Comparison of ENCODE assay signal across 23 cellular contexts in genomic region chr1:169098380-169098779, GRCh38.
"Had no signal": no experiment of that assay in that cellular context is flagged by ENCODE, and none has a peak within 500 bp of the region (broad histone marks: within the 10 kb centered on the region; RNA-seq: fewer than 3 reads in every experiment).

No MANE protein-coding gene starts in this region.

- H3K4me1 ChIP-seq: breast epithelium, prostate gland had no signal

- FAIRE-seq: colon, urothelium cell line had no signal

- H3K27me3 ChIP-seq: breast epithelium, tibial artery had no signal

- H3K9me3 Mint-ChIP-seq: central memory CD8-positive, alpha-beta T cell; stimulated activated naive CD8-positive, alpha-beta T cell treated with anti-CD3 and anti-CD28 coated beads, Interleukin-15, Interleukin-2, amounts not matched to agents 100 ng/mL and 50 ng/mL, for 24 hours had no signal

- H3K36me3 Mint-ChIP-seq: activated CD4-positive, alpha-beta memory T cell treated with anti-CD3 and anti-CD28 coated beads for 36 hours; activated naive CD8-positive, alpha-beta T cell treated with anti-CD3 and anti-CD28 coated beads, Interleukin-2, amount 10 ng/mL, durations not matched to agents 7 days and 5 days had no signal

- ATAC-seq: left lobe of liver; lower lobe of right lung; naive thymus-derived CD4-positive, alpha-beta T cell had no signal

- H3K4me3 ChIP-seq: breast epithelium, lower lobe of right lung, prostate gland, spleen, tibial artery had no signal

- H3K36me3 ChIP-seq: breast epithelium, lower lobe of right lung, prostate gland, spleen, tibial artery had no signal

- H3K27ac ChIP-seq: breast epithelium, lower lobe of right lung, prostate gland, spleen, tibial artery had no signal

- H3K27ac Mint-ChIP-seq: activated B cell treated with CpG ODN at 0.5 μM for 24 hours; activated CD4-positive, alpha-beta memory T cell treated with anti-CD3 and anti-CD28 coated beads for 36 hours; activated naive CD8-positive, alpha-beta T cell treated with anti-CD3 and anti-CD28 coated beads, Interleukin-2, amount 10 ng/mL, durations not matched to agents 7 days and 5 days; stimulated activated naive CD8-positive, alpha-beta T cell treated with anti-CD3 and anti-CD28 coated beads, Interleukin-15, Interleukin-2, amounts not matched to agents 100 ng/mL and 50 ng/mL, for 24 hours; T-helper 1 cell treated with Interleukin-12 subunit alpha and Interleukin-12 subunit beta and Interleukin-4 antibody, amounts not matched to agents 30 μg/mL and 1 μg/mL, for 36 hours had no signal

- H3K4me3 Mint-ChIP-seq: activated B cell treated with CpG ODN at 0.5 μM for 24 hours; activated CD4-positive, alpha-beta memory T cell treated with anti-CD3 and anti-CD28 coated beads for 36 hours; activated naive CD8-positive, alpha-beta T cell treated with anti-CD3 and anti-CD28 coated beads, Interleukin-2, amount 10 ng/mL, durations not matched to agents 7 days and 5 days; central memory CD8-positive, alpha-beta T cell; naive thymus-derived CD4-positive, alpha-beta T cell; stimulated activated naive CD8-positive, alpha-beta T cell treated with anti-CD3 and anti-CD28 coated beads, Interleukin-15, Interleukin-2, amounts not matched to agents 100 ng/mL and 50 ng/mL, for 24 hours; T-helper 1 cell treated with Interleukin-12 subunit alpha and Interleukin-12 subunit beta and Interleukin-4 antibody, amounts not matched to agents 30 μg/mL and 1 μg/mL, for 36 hours had no signal

- H3K4me1 Mint-ChIP-seq: central memory CD8-positive, alpha-beta T cell had no signal

- DNase-seq: activated B cell treated with CpG ODN at 0.5 μM for 24 hours; activated CD4-positive, alpha-beta memory T cell treated with anti-CD3 and anti-CD28 coated beads for 36 hours; activated CD4-positive, alpha-beta T cell treated with anti-CD3 and anti-CD28 coated beads for 48 hours; activated naive CD4-positive, alpha-beta T cell treated with Interleukin-2 at 50 U/mL for 16 hours; activated naive CD8-positive, alpha-beta T cell treated with anti-CD3 and anti-CD28 coated beads, Interleukin-2, amount 10 ng/mL, durations not matched to agents 7 days and 5 days; activated T-cell treated with anti-CD3 and anti-CD28 coated beads, Interleukin-2, amount 50 U/mL, for 48 hours; amniotic stem cell; foreskin melanocyte; lower lobe of right lung; naive thymus-derived CD4-positive, alpha-beta T cell; spleen; stimulated activated CD4-positive, alpha-beta T cell treated with anti-CD3 and anti-CD28 coated beads, Interleukin-4, amount 100 ng/mL, for 24 hours; substantia nigra; T1000; tibial artery had no signal

- H3K27me3 Mint-ChIP-seq: activated naive CD8-positive, alpha-beta T cell treated with anti-CD3 and anti-CD28 coated beads, Interleukin-2, amount 10 ng/mL, durations not matched to agents 7 days and 5 days; central memory CD8-positive, alpha-beta T cell had no signal

- H3K9me3 ChIP-seq: breast epithelium, lower lobe of right lung, prostate gland, spleen, tibial artery had no signal
